ENCODE assay signal across 1 cellular context in genomic region chr2:74917702-74918619, GRCh38.
TF ChIP-seq lines count a peak whose summit lies in the region.

No MANE protein-coding gene starts in this region.

TF ChIP-seq in HepG2, 621 proteins besides CTCF, POLR2A, EP300 and RAD21 (continued from another document and continues in another):
- TF ChIP-seq ZBTB14 (CRISPR knock-in tag; IDR thresholded peaks at IDR 0.05) (no peak), ARID4A (CRISPR knock-in tag; IDR thresholded peaks at IDR 0.05; ENCODE audit: borderline replicate concordance) (peak; percentile 36; the same call in 1 of the 2 replicates), ZBTB20 (CRISPR knock-in tag; IDR thresholded peaks at IDR 0.05; ENCODE audit: borderline replicate concordance, low read depth) (peak; percentile 99), HMG20A (CRISPR knock-in tag; IDR thresholded peaks at IDR 0.05; ENCODE audit: borderline replicate concordance) (peak; percentile 77; the same call in 1 of the 2 replicates), GMEB2 (CRISPR knock-in tag; IDR thresholded peaks at IDR 0.05; ENCODE audit: low read depth) (0 out of 2 replicates have a peak, but pooled peaks have one; percentile 27), ZNF18 (CRISPR knock-in tag; IDR thresholded peaks at IDR 0.05; ENCODE audit: insufficient replicate concordance) (peak; percentile 58), ZNF280D (CRISPR knock-in tag; IDR thresholded peaks at IDR 0.05) (peak; percentile 84; the same call in 1 of the 2 replicates), FOXO1 (CRISPR knock-in tag; IDR thresholded peaks at IDR 0.05) (peak; percentile 74; the same call in 1 of the 2 replicates), SALL1 (CRISPR knock-in tag; IDR thresholded peaks at IDR 0.05) (peak; percentile 80), NPAS2 (CRISPR knock-in tag; IDR thresholded peaks at IDR 0.05; ENCODE audit: borderline replicate concordance) (no peak), ZNF7 (CRISPR knock-in tag; IDR thresholded peaks at IDR 0.05) (no peak), NBN (conservative IDR thresholded peaks at IDR 0.05) (0 out of 2 replicates have a peak, but pooled peaks have one; percentile 19), TRIM24 (CRISPR knock-in tag; IDR thresholded peaks at IDR 0.05) (0 out of 2 replicates have a peak, but pooled peaks have one; percentile 34), ZNF275 (CRISPR knock-in tag; IDR thresholded peaks at IDR 0.05; ENCODE audit: borderline replicate concordance) (no peak), FOSL2 (CRISPR knock-in tag; IDR thresholded peaks at IDR 0.05) (peak; percentile 90), THAP11 (CRISPR knock-in tag; IDR thresholded peaks at IDR 0.05) (0 out of 2 replicates have a peak, but pooled peaks have one; percentile 20), TCF12 (IDR thresholded peaks at IDR 0.05) (no peak), TCF12 (CRISPR knock-in tag; IDR thresholded peaks at IDR 0.05) (peak; percentile 77; the same call in 1 of the 2 replicates), THAP8 (CRISPR knock-in tag; IDR thresholded peaks at IDR 0.05; ENCODE audit: borderline replicate concordance) (no peak), NFIC (IDR thresholded peaks at IDR 0.05; ENCODE audit: low read length) (peak; percentile 49; the same call in 1 of the 2 replicates), KAT7 (CRISPR knock-in tag; IDR thresholded peaks at IDR 0.05; ENCODE audit: borderline replicate concordance) (no peak), ZBTB42 (CRISPR knock-in tag; IDR thresholded peaks at IDR 0.05) (no peak), ZNF501 (CRISPR knock-in tag; IDR thresholded peaks at IDR 0.05) (peak; percentile 80), SMYD3 (CRISPR knock-in tag; IDR thresholded peaks at IDR 0.05) (no peak), TEAD3 (CRISPR knock-in tag; optimal IDR thresholded peaks at IDR 0.05; ENCODE audit: borderline replicate concordance) (peak; percentile 92), ZNF660 (CRISPR knock-in tag; IDR thresholded peaks at IDR 0.05; ENCODE audit: borderline replicate concordance, low read depth) (no peak), KDM4B (CRISPR knock-in tag; IDR thresholded peaks at IDR 0.05) (no peak), NONO (IDR thresholded peaks at IDR 0.05) (no peak), NONO (CRISPR knock-in tag; conservative IDR thresholded peaks at IDR 0.05) (0 out of 2 replicates have a peak, but pooled peaks have one; percentile 32), KLF16 (CRISPR knock-in tag; IDR thresholded peaks at IDR 0.05) (0 out of 4 replicates have a peak, but pooled peaks of 1 of the 2 experiments have one; percentile 56), ZNF430 (CRISPR knock-in tag; IDR thresholded peaks at IDR 0.05) (peak; percentile 76; the same call in 1 of the 2 replicates), MIER2 (CRISPR knock-in tag; IDR thresholded peaks at IDR 0.05) (peak; percentile 65; the same call in 1 of the 2 replicates), ZNF337 (CRISPR knock-in tag; IDR thresholded peaks at IDR 0.05; ENCODE audit: borderline replicate concordance, low read depth) (peak; percentile 67; the same call in 1 of the 2 replicates), GZF1 (CRISPR knock-in tag; IDR thresholded peaks at IDR 0.05) (0 out of 2 replicates have a peak, but pooled peaks have one; percentile 39), YEATS2 (CRISPR knock-in tag; IDR thresholded peaks at IDR 0.05; ENCODE audit: borderline replicate concordance) (peak; percentile 62; the same call in 1 of the 2 replicates), MYC (CRISPR knock-in tag; IDR thresholded peaks at IDR 0.05; ENCODE audit: borderline replicate concordance) (peak; percentile 64; the same call in 1 of the 2 replicates), TIGD3 (CRISPR knock-in tag; IDR thresholded peaks at IDR 0.05; ENCODE audit: borderline replicate concordance) (0 out of 2 replicates have a peak, but pooled peaks have one; percentile 31), ZNF75D (CRISPR knock-in tag; IDR thresholded peaks at IDR 0.05; ENCODE audit: borderline replicate concordance) (no peak), HNF4A (CRISPR knock-in tag; IDR thresholded peaks at IDR 0.05) (peak; percentile 79), ZNF205 (CRISPR knock-in tag; IDR thresholded peaks at IDR 0.05) (peak; percentile 84; the same call in 1 of the 2 replicates), MAX (IDR thresholded peaks at IDR 0.05) (peak; percentile 95)
